ENCODE assay signal across 35 cellular contexts in the genomic region with DNA sequence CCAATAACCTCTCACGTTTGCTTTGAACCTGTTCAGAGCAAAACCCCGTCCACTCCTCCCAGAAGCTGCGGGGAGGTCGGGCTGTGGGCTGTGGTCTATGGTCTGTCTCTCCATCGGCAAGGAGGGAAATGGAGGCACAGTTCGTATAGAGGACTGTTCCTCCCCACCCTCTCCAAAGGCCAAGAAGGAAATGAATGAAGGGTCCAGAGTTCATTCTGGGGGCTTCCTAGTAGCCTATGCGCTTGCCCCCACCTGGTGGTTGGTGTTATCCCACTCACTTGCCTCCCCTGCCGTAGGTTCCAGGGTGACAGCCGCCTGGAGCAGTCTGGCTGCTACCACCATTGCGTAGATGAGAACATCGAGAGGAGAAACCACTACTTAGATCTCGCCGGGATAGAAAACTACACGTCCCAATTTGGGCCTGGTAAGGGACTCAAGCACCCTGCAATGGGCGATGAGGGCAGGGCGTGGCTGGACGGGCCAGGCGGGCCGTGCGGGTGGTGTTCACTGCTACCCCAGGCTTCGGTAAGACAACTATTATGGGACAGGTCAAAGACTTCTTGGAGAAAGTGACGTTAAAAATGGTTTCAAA. TPM values are rescaled to one million over a fixed set of nuclear protein-coding genes. Genes with fewer than 3 reads are reported as not detected.
"Had no signal": no experiment of that assay in that cellular context is flagged by ENCODE, and none has a peak within 500 bp of the region (broad histone marks: within the 10 kb centered on the region; RNA-seq: fewer than 3 reads in every experiment).

No MANE protein-coding gene starts in this region.

- H3K4me3 ChIP-seq: ascending aorta, cardiac muscle cell had no signal

- H3K27ac Mint-ChIP-seq: activated B cell treated with CpG ODN at 0.5 μM for 24 hours; activated CD4-positive, alpha-beta memory T cell treated with anti-CD3 and anti-CD28 coated beads for 36 hours; activated CD4-positive, alpha-beta T cell treated with anti-CD3 and anti-CD28 coated beads, Interleukin-2, amount 10 ng/mL, durations not matched to agents 24 days and 14 days; activated CD8-positive, alpha-beta T cell treated with anti-CD3 and anti-CD28 coated beads for 36 hours; activated naive CD4-positive, alpha-beta T cell treated with anti-CD3 and anti-CD28 coated beads for 36 hours; activated naive CD4-positive, alpha-beta T cell treated with anti-CD3 and anti-CD28 coated beads, Interleukin-2, amount 50 U/mL, for 72 hours; activated naive CD8-positive, alpha-beta T cell treated with anti-CD3 and anti-CD28 coated beads for 36 hours; activated T-cell treated with anti-CD3 and anti-CD28 coated beads, Interleukin-2, amount 50 U/mL, for 72 hours; activated T-helper 1 cell treated with anti-CD3 and anti-CD28 coated beads, Interleukin-12 subunit alpha, Interleukin-12 subunit beta, Interleukin-2, Interleukin-4 antibody, amounts not matched to agents 30 ng/mL and 10 ng/mL and 1 ng/mL, durations not matched to agents 14 hours and 24 hours and 36 hours; activated T-helper 17 cell treated with anti-CD3 and anti-CD28 coated beads, Interleukin-2, amount 50 U/mL, for 72 hours; brain; T-helper 1 cell treated with Interleukin-12 subunit alpha and Interleukin-12 subunit beta and Interleukin-4 antibody, amounts not matched to agents 30 μg/mL and 1 μg/mL, for 36 hours; T-helper 2 cell treated with Interferon-gamma antibody and Interleukin-4, amounts not matched to agents 5 μg/mL and 100 μg/mL, for 36 hours had no signal

- H3K36me3 ChIP-seq: cardiac muscle cell had no signal

- H3K36me3 Mint-ChIP-seq: activated CD4-positive, alpha-beta memory T cell treated with anti-CD3 and anti-CD28 coated beads for 36 hours; activated naive CD4-positive, alpha-beta T cell treated with anti-CD3 and anti-CD28 coated beads, Interleukin-2, amount 50 U/mL, for 72 hours; activated naive CD8-positive, alpha-beta T cell treated with anti-CD3 and anti-CD28 coated beads for 36 hours; brain had no signal

- H3K27me3 Mint-ChIP-seq: activated B cell treated with CpG ODN at 0.5 μM for 24 hours; activated CD4-positive, alpha-beta memory T cell treated with anti-CD3 and anti-CD28 coated beads for 36 hours; activated CD4-positive, alpha-beta T cell treated with anti-CD3 and anti-CD28 coated beads, Interleukin-2, amount 10 ng/mL, durations not matched to agents 24 days and 14 days; activated CD8-positive, alpha-beta T cell treated with anti-CD3 and anti-CD28 coated beads for 36 hours; activated naive CD8-positive, alpha-beta T cell treated with anti-CD3 and anti-CD28 coated beads for 36 hours; activated T-helper 17 cell treated with anti-CD3 and anti-CD28 coated beads, Interleukin-2, amount 50 U/mL, for 72 hours; brain had no signal

- H3K4me3 Mint-ChIP-seq: activated B cell treated with CpG ODN at 0.5 μM for 24 hours; activated CD4-positive, alpha-beta memory T cell treated with anti-CD3 and anti-CD28 coated beads for 36 hours; activated CD4-positive, alpha-beta T cell treated with anti-CD3 and anti-CD28 coated beads, Interleukin-2, amount 10 ng/mL, durations not matched to agents 24 days and 14 days; activated CD8-positive, alpha-beta T cell treated with anti-CD3 and anti-CD28 coated beads for 36 hours; activated naive CD4-positive, alpha-beta T cell treated with anti-CD3 and anti-CD28 coated beads for 36 hours; activated naive CD8-positive, alpha-beta T cell treated with anti-CD3 and anti-CD28 coated beads for 36 hours; activated T-cell treated with anti-CD3 and anti-CD28 coated beads, Interleukin-2, amount 50 U/mL, for 4 hours; activated T-cell treated with anti-CD3 and anti-CD28 coated beads, Interleukin-2, amount 50 U/mL, for 72 hours; activated T-helper 1 cell treated with anti-CD3 and anti-CD28 coated beads, Interleukin-12 subunit alpha, Interleukin-12 subunit beta, Interleukin-2, Interleukin-4 antibody, amounts not matched to agents 30 ng/mL and 10 ng/mL and 1 ng/mL, durations not matched to agents 14 hours and 24 hours and 36 hours; activated T-helper 17 cell treated with anti-CD3 and anti-CD28 coated beads, Interleukin-2, amount 50 U/mL, for 72 hours; brain; T-helper 1 cell treated with Interleukin-12 subunit alpha and Interleukin-12 subunit beta and Interleukin-4 antibody, amounts not matched to agents 30 μg/mL and 1 μg/mL, for 36 hours; T-helper 2 cell treated with Interferon-gamma antibody and Interleukin-4, amounts not matched to agents 5 μg/mL and 100 μg/mL, for 36 hours had no signal

- FAIRE-seq: bronchial epithelial cell had no signal

- H3K27ac ChIP-seq: ascending aorta, cardiac muscle cell had no signal

- H3K27me3 ChIP-seq: ascending aorta, cardiac muscle cell had no signal

- H3K9me3 ChIP-seq: ascending aorta had no signal

- H3K9me3 Mint-ChIP-seq: activated B cell treated with CpG ODN at 0.5 μM for 24 hours; activated CD4-positive, alpha-beta memory T cell treated with anti-CD3 and anti-CD28 coated beads for 36 hours; activated CD4-positive, alpha-beta T cell treated with anti-CD3 and anti-CD28 coated beads, Interleukin-2, amount 10 ng/mL, durations not matched to agents 24 days and 14 days; activated CD8-positive, alpha-beta T cell treated with anti-CD3 and anti-CD28 coated beads for 36 hours; activated naive CD4-positive, alpha-beta T cell treated with anti-CD3 and anti-CD28 coated beads for 36 hours; activated naive CD4-positive, alpha-beta T cell treated with anti-CD3 and anti-CD28 coated beads, Interleukin-2, amount 50 U/mL, for 72 hours; activated naive CD8-positive, alpha-beta T cell treated with anti-CD3 and anti-CD28 coated beads for 36 hours; activated T-cell treated with anti-CD3 and anti-CD28 coated beads, Interleukin-2, amount 50 U/mL, for 4 hours; activated T-cell treated with anti-CD3 and anti-CD28 coated beads, Interleukin-2, amount 50 U/mL, for 72 hours; activated T-helper 1 cell treated with anti-CD3 and anti-CD28 coated beads, Interleukin-12 subunit alpha, Interleukin-12 subunit beta, Interleukin-2, Interleukin-4 antibody, amounts not matched to agents 30 ng/mL and 10 ng/mL and 1 ng/mL, durations not matched to agents 14 hours and 24 hours and 36 hours; activated T-helper 17 cell treated with anti-CD3 and anti-CD28 coated beads, Interleukin-2, amount 50 U/mL, for 72 hours; brain; T-helper 1 cell treated with Interleukin-12 subunit alpha and Interleukin-12 subunit beta and Interleukin-4 antibody, amounts not matched to agents 30 μg/mL and 1 μg/mL, for 36 hours; T-helper 2 cell treated with Interferon-gamma antibody and Interleukin-4, amounts not matched to agents 5 μg/mL and 100 μg/mL, for 36 hours had no signal

- ATAC-seq: activated CD8-positive, alpha-beta T cell treated with anti-CD3 and anti-CD28 coated beads for 36 hours; activated naive CD4-positive, alpha-beta T cell treated with anti-CD3 and anti-CD28 coated beads, Interleukin-2, amount 50 U/mL, for 72 hours; activated T-cell treated with anti-CD3 and anti-CD28 coated beads, Interleukin-2, amount 50 U/mL, for 4 hours; activated T-cell treated with anti-CD3 and anti-CD28 coated beads, Interleukin-2, amount 50 U/mL, for 72 hours; activated T-helper 17 cell treated with anti-CD3 and anti-CD28 coated beads, Interleukin-2, amount 50 U/mL, for 72 hours had no signal

- DNase-seq: activated B cell treated with CpG ODN at 0.5 μM for 24 hours; activated CD4-positive, alpha-beta memory T cell treated with anti-CD3 and anti-CD28 coated beads for 36 hours; activated CD4-positive, alpha-beta T cell treated with anti-CD3 and anti-CD28 coated beads for 4 hours; activated CD4-positive, alpha-beta T cell treated with anti-CD3 and anti-CD28 coated beads, Interleukin-2, amount 10 ng/mL, durations not matched to agents 24 days and 14 days; activated CD4-positive, alpha-beta T cell treated with anti-CD3 and anti-CD28 coated beads, Interleukin-2, amount 50 U/mL, for 1 hour; activated CD4-positive, alpha-beta T cell treated with anti-CD3 and anti-CD28 coated beads, Interleukin-2, amount 50 U/mL, for 4 hours; activated CD4-positive, CD25-positive, alpha-beta regulatory T cell treated with anti-CD3 and anti-CD28 coated beads, Interleukin-2, amount 50 U/mL, for 72 hours; activated CD8-positive, alpha-beta memory T cell treated with anti-CD3 and anti-CD28 coated beads, Interleukin-2, amount 50 U/mL, for 4 hours; activated CD8-positive, alpha-beta T cell treated with anti-CD3 and anti-CD28 coated beads for 36 hours; activated effector memory CD4-positive, alpha-beta T cell treated with anti-CD3 and anti-CD28 coated beads, Interleukin-2, amount 50 U/mL, for 16 hours; activated gamma-delta T cell treated with Interleukin-2 at 50 U/mL for 16 hours; activated naive CD4-positive, alpha-beta T cell; activated naive CD4-positive, alpha-beta T cell treated with anti-CD3 and anti-CD28 coated beads for 36 hours; activated naive CD4-positive, alpha-beta T cell treated with anti-CD3 and anti-CD28 coated beads, Interleukin-2, amount 50 U/mL, for 16 hours; activated naive CD8-positive, alpha-beta T cell treated with anti-CD3 and anti-CD28 coated beads for 36 hours; activated T-cell treated with anti-CD3 and anti-CD28 coated beads for 4 hours; activated T-cell treated with anti-CD3 and anti-CD28 coated beads, Interleukin-2, amount 50 U/mL, for 1 hour; activated T-cell treated with anti-CD3 and anti-CD28 coated beads, Interleukin-2, amount 50 U/mL, for 4 hours; activated T-cell treated with anti-CD3 and anti-CD28 coated beads, Interleukin-2, amount 50 U/mL, for 72 hours; amygdala; anterior cingulate cortex; central memory CD4-positive, alpha-beta T cell; T-helper 1 cell; T-helper 2 cell; T-helper 9 cell had no signal

RNA-seq across cellular contexts. Expression of a gene that starts 49.0 kb away (rescaled TPM):
- total RNA-seq: bronchial epithelial cell, cardiac muscle cell, cerebellum had no signal
- polyA plus RNA-seq: cardiac muscle cell had no signal
